In the genomic region with DNA sequence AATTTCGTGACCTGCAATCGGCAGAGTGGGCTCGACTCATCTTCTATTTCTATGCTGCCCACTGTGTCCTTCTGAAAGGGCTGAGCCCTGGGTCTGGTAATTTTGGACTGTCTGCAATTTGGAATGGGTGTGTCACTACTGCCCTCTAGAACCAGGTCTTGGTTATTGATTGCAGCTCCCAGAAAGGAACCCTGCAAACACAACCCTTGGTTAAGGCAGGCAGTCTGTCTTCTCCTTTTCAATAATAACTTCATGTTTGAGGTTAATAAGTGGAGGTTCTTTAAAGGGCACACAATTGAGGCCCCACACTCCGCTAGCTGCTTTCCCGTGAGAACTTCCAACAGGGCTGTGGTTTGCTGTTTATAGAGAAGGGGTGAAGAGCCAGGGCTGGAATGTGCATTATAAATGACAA, we compare ENCODE assay signal across 8 cellular contexts.
A peak's percentile ranks its signal among the peaks of the same experiment; 100 is the strongest.
DNase-seq lines count a peak whose midpoint lies in the region; ATAC-seq, FAIRE-seq and TF ChIP-seq lines count a peak whose summit lies in the region.

No MANE protein-coding gene starts in this region.

- peaks cover 9% of the 10 kb centered on the region for H3K4me1 Mint-ChIP-seq in activated CD4-positive, alpha-beta memory T cell treated with anti-CD3 and anti-CD28 coated beads, Interleukin-2, amount 10 ng/mL, durations not matched to agents 7 days and 5 days

- no peak overlapping the region for H4K8ac ChIP-seq in H1 (ENCODE audit: extremely low read depth, insufficient read depth, low read length)

- H3K4me1 ChIP-seq in H1 (replicated peaks in 1 of 4; ENCODE audit: control insufficient read depth in 3 of 4, insufficient read depth in 4 of 4, low read length in 3 of 4) (no peaks in the 10 kb centered on the region), upper lobe of left lung (peaks cover 5 to 16% (median 8%) of the 10 kb centered on the region in 4 donors)

- FAIRE-seq in H1 (lab: Jason Lieb, UNC), result no peak

- TF ChIP-seq EP300 in H1 (IDR thresholded peaks at IDR 0.05; ENCODE audit: borderline replicate concordance in 1 of 2, low read depth in 2 of 2, low read length in 2 of 2), result no peak
- no peak for TF ChIP-seq EP300 in upper lobe of left lung (IDR thresholded peaks at IDR 0.05)

- no peak overlapping the region for H3K4me2 ChIP-seq in H1 (ENCODE audit: insufficient read depth in 1 of 2, low read depth in 2 of 2, low read length in 2 of 2)

- H3K4me3 Mint-ChIP-seq in activated CD4-positive, alpha-beta memory T cell treated with anti-CD3 and anti-CD28 coated beads, Interleukin-2, amount 10 ng/mL, durations not matched to agents 7 days and 5 days, result no peak overlapping the region

- no peaks in the 10 kb centered on the region for H3K36me3 Mint-ChIP-seq in activated CD4-positive, alpha-beta memory T cell treated with anti-CD3 and anti-CD28 coated beads, Interleukin-2, amount 10 ng/mL, durations not matched to agents 7 days and 5 days (ENCODE audit: low read depth)

- no peak overlapping the region for H3K56ac ChIP-seq in H1 (replicated peaks; ENCODE audit: insufficient read length, low read depth, low read length)

- H2BK12ac ChIP-seq in H1 (ENCODE audit: low read depth, low read length), result no peak overlapping the region

- H3K23me2 ChIP-seq in H1 (ENCODE audit: low read depth, low read length), result peaks cover 2% of the 10 kb centered on the region; the same call in 1 of the 2 replicates

- no peaks in the 10 kb centered on the region for H3K79me1 ChIP-seq in H1 (ENCODE audit: low read depth, low read length)

- H3K27ac ChIP-seq in H1 (ENCODE audit: low read depth, low read length) (no peak overlapping the region), upper lobe of left lung (peak overlapping the region; percentile 29 to 75 (median 64))

- no peak overlapping the region for H3K4me3 ChIP-seq in H1 (ENCODE audit: extremely low read depth in 1 of 4, insufficient read depth in 2 of 4, low read depth in 3 of 4, low read length in 4 of 4)
- no peak overlapping the region for H3K4me3 ChIP-seq in upper lobe of left lung

- H2BK5ac ChIP-seq in H1 (ENCODE audit: low read depth, low read length), result no peak overlapping the region

- ATAC-seq in GM21528 (IDR thresholded peaks at IDR 0.05; ENCODE audit: low FRiP score, unreplicated experiment) (peak; percentile 42), upper lobe of left lung (ENCODE audit: low FRiP score in 2 of 2) (peak; percentile 31 to 53), HG03521 (IDR thresholded peaks at IDR 0.05; ENCODE audit: unreplicated experiment) (no peak)

- no peaks in the 10 kb centered on the region for H4K20me1 ChIP-seq in H1 (replicated peaks in 1 of 2; ENCODE audit: control insufficient read depth in 1 of 2, insufficient read depth in 2 of 2, low read length in 2 of 2)

- no peak overlapping the region for H3K14ac ChIP-seq in H1 (ENCODE audit: insufficient read length)

- TF ChIP-seq CTCF in H1 (IDR thresholded peaks at IDR 0.05; ENCODE audit: control extremely low read depth in 1 of 3, insufficient read depth in 1 of 3, low read depth in 1 of 3, low read length in 3 of 3) (peak in 2 of 3 experiments; percentile 3 to 16; a peak in 2 of 4 replicates), upper lobe of left lung (IDR thresholded peaks at IDR 0.05) (peak in 2 of 6 experiments; percentile 13 to 33)

- CTCF ChIA-PET in H1 (lab: Charles Lee; ENCODE audit: partially characterized antibody), result interaction anchor here (0.6 to 2.5 kb wide), 8 partner anchors 9 to 162 kb away, joined by 3 to 7 read pairs (median 3); partner anchors contain the start of gene LYST
- CTCF ChIA-PET in activated CD4-positive, alpha-beta memory T cell treated with anti-CD3 and anti-CD28 coated beads, Interleukin-2, amount 10 ng/mL, durations not matched to agents 7 days and 5 days (lab: Charles Lee), result interaction anchor here (1.6 kb wide), 1 partner anchor 81 kb away, joined by 6 read pairs; no protein-coding TSS in a partner anchor

- H2BK15ac ChIP-seq in H1 (ENCODE audit: low read length), result no peak overlapping the region

- H4K91ac ChIP-seq in H1 (replicated peaks; ENCODE audit: insufficient read length, low read length), result no peak overlapping the region

- peak; percentile 33 for DNase-seq in GM03348 (ENCODE audit: low spot score)
- DNase-seq in NCI-H1092 (lab: John Stamatoyannopoulos, UW), result peak; percentile 3
- DNase-seq in H1 (ENCODE audit: low read depth in 1 of 2, low spot score in 2 of 2), result no peak
- DNase-seq in upper lobe of left lung, result no peak
- DNase-seq in putamen (ENCODE audit: low spot score), result no peak
- no peak for DNase-seq in activated CD4-positive, alpha-beta memory T cell treated with anti-CD3 and anti-CD28 coated beads, Interleukin-2, amount 10 ng/mL, durations not matched to agents 7 days and 5 days

- H2BK20ac ChIP-seq in H1 (ENCODE audit: low read length), result no peak overlapping the region

- H3K9me3 Mint-ChIP-seq in activated CD4-positive, alpha-beta memory T cell treated with anti-CD3 and anti-CD28 coated beads, Interleukin-2, amount 10 ng/mL, durations not matched to agents 7 days and 5 days, result no peaks in the 10 kb centered on the region

- no peak overlapping the region for H3K23ac ChIP-seq in H1 (ENCODE audit: insufficient read length)

- H3K27me3 Mint-ChIP-seq in activated CD4-positive, alpha-beta memory T cell treated with anti-CD3 and anti-CD28 coated beads, Interleukin-2, amount 10 ng/mL, durations not matched to agents 7 days and 5 days, result no peaks in the 10 kb centered on the region

- peak; percentile 32 to 44 for TF ChIP-seq RAD21 in H1 (IDR thresholded peaks at IDR 0.05 in 1 of 2, conservative IDR thresholded peaks at IDR 0.05 in 1 of 2; ENCODE audit: low read depth in 2 of 2, low read length in 2 of 2)

- H3K9ac ChIP-seq in H1 (replicated peaks in 1 of 4; ENCODE audit: extremely low read depth in 1 of 4, low read depth in 3 of 4, low read length in 3 of 4), result no peak overlapping the region

- WGBS in H1 (ENCODE audit: extremely low coverage in 1 of 2, insufficient coverage in 1 of 2, insufficient read length in 1 of 2, insufficient replicate concordance in 2 of 2, low coverage in 1 of 2, low lambda C conversion rate in 2 of 2, missing lambda C conversion rate in 1 of 2), 2 experiments, result 91% methylated on average over 5 of the region's 5 CpGs; no CpG with 5 or more reads in 1 of the 2 experiments
- WGBS in upper lobe of left lung, 2 donors, result 54 to 81% methylated on average over 5 of the region's 5 CpGs

- POLR2A ChIA-PET in H1 (lab: Charles Lee; ENCODE audit: partially characterized antibody), result no interaction called here
- POLR2A ChIA-PET in activated CD4-positive, alpha-beta memory T cell treated with anti-CD3 and anti-CD28 coated beads, Interleukin-2, amount 10 ng/mL, durations not matched to agents 7 days and 5 days (lab: Charles Lee), result interaction anchor here (1.3 kb wide), 1 partner anchor 81 kb away, joined by 5 read pairs; no protein-coding TSS in a partner anchor

- H3K36me3 ChIP-seq in H1 (ENCODE audit: control insufficient read depth in 2 of 4, insufficient read depth in 4 of 4, low read length in 3 of 4), result no peaks in the 10 kb centered on the region
- H3K36me3 ChIP-seq in upper lobe of left lung, result no peaks in the 10 kb centered on the region

- no peak overlapping the region for H2BK120ac ChIP-seq in H1 (replicated peaks; ENCODE audit: low read depth, low read length)

- no peaks in the 10 kb centered on the region; a peak in 2 of 7 replicates for H3K27me3 ChIP-seq in H1 (replicated peaks in 1 of 4; ENCODE audit: control insufficient read depth in 3 of 4, extremely low read depth in 1 of 4, insufficient read depth in 3 of 4, low read length in 3 of 4)
- no peaks in the 10 kb centered on the region for H3K27me3 ChIP-seq in upper lobe of left lung

- no peak overlapping the region for H2AFZ ChIP-seq in H1 (ENCODE audit: low read length)

- no peak overlapping the region for H3K4ac ChIP-seq in H1 (replicated peaks; ENCODE audit: insufficient read length, low read depth, low read length)

- TF ChIP-seq POLR2A in H1 (IDR thresholded peaks at IDR 0.05; ENCODE audit: control extremely low read depth in 1 of 2, low read depth in 2 of 2, low read length in 2 of 2), result no peak
- no peak for TF ChIP-seq POLR2A in upper lobe of left lung (IDR thresholded peaks at IDR 0.05)

- H2AK5ac ChIP-seq in H1 (ENCODE audit: low read depth, low read length), result no peak overlapping the region

- no peak overlapping the region for H3K27ac Mint-ChIP-seq in activated CD4-positive, alpha-beta memory T cell treated with anti-CD3 and anti-CD28 coated beads, Interleukin-2, amount 10 ng/mL, durations not matched to agents 7 days and 5 days

- H3K79me2 ChIP-seq in H1 (ENCODE audit: control insufficient read depth in 1 of 2, insufficient read depth in 2 of 2, low read length in 2 of 2), result no peaks in the 10 kb centered on the region

- no peak overlapping the region for H4K5ac ChIP-seq in H1 (ENCODE audit: insufficient read length, low read depth, low read length)

- H3K18ac ChIP-seq in H1 (ENCODE audit: extremely low read depth, low read length), result no peak overlapping the region

- H3K9me3 ChIP-seq in H1 (ENCODE audit: insufficient read depth in 2 of 2, low read depth in 1 of 2, low read length in 1 of 2) (no peaks in the 10 kb centered on the region), upper lobe of left lung (no peaks in the 10 kb centered on the region)

TF ChIP-seq in H1, 55 proteins besides CTCF, POLR2A, EP300 and RAD21:
- TF ChIP-seq BRCA1 (IDR thresholded peaks at IDR 0.05; ENCODE audit: low read depth, low read length) (no peak), SP2 (IDR thresholded peaks at IDR 0.05; ENCODE audit: low read length) (no peak), YY1 (IDR thresholded peaks at IDR 0.05; ENCODE audit: low read depth, low read length) (no peak), FOSL1 (IDR thresholded peaks at IDR 0.05; ENCODE audit: insufficient read depth, low read depth, low read length) (no peak)
TF ChIP-seq in H1: peak in this region for 0.

Comparison
In these comparisons a context has a peak if more than half of its experiments do, and no peak if none do; other contexts are left out.
1. DNase-seq: peak in GM03348 (single experiment) and NCI-H1092 (single experiment); none in H1 (0 of 2), upper lobe of left lung (0 of 2), putamen (single experiment) and activated CD4-positive, alpha-beta memory T cell treated with anti-CD3 and anti-CD28 coated beads, Interleukin-2, amount 10 ng/mL, durations not matched to agents 7 days and 5 days (single experiment).